Comparison of ENCODE assay signal across 8 cellular contexts in the genomic region with DNA sequence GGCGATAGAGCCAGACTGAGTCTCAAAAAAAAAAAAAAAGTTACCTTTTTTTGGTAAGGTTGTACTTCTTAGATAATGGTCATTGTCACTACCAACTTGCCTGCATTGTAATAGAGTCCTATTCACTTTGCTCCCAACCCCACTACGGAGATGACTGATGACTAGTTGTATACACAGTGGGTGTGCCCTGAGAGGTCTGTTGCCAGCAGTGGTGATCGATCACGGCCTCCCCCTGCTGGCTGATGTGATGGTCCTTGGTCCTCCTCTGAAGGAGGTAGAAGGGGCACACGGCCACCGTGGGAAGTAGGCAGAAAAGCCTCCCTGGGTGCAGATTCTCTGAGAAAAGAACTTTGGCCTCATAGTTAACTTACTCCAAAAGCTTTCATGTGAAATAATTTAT. TPM values are rescaled to one million over a fixed set of nuclear protein-coding genes. Genes with fewer than 3 reads are reported as not detected.
A peak's percentile ranks its signal among the peaks of the same experiment; 100 is the strongest.
DNase-seq lines count a peak whose midpoint lies in the region; ATAC-seq and TF ChIP-seq lines count a peak whose summit lies in the region.

No MANE protein-coding gene starts in this region.

- no peak for TF ChIP-seq CTCF in prostate gland (IDR thresholded peaks at IDR 0.05)

- no peak for TF ChIP-seq POLR2A in prostate gland (IDR thresholded peaks at IDR 0.05)

- no peaks in the 10 kb centered on the region for H3K36me3 Mint-ChIP-seq in memory B cell

- no peak overlapping the region for H3K27ac Mint-ChIP-seq in memory B cell

- no peaks in the 10 kb centered on the region for H3K9me3 Mint-ChIP-seq in memory B cell

- no peak overlapping the region for H3K27ac ChIP-seq in prostate gland

- DNase-seq in DMS 273 (lab: John Stamatoyannopoulos, UW; ENCODE audit: unreplicated experiment) (peak; percentile 39), DMS 273 treated with DMSO at 0.1 percent for 48 hours (lab: John Stamatoyannopoulos, UW) (no peak), adipocyte (ENCODE audit: low read depth) (peak; percentile 59), memory B cell (ENCODE audit: low spot score in 2 of 2) (peak; percentile 23 to 39), prostate gland (ENCODE audit: low spot score) (no peak)

- H3K27me3 ChIP-seq in adipocyte (replicated peaks; ENCODE audit: control insufficient read depth, insufficient read depth, low read length) (peaks cover 33% of the 10 kb centered on the region), prostate gland (replicated peaks; ENCODE audit: insufficient read depth) (no peaks in the 10 kb centered on the region)

- no peaks in the 10 kb centered on the region for H3K4me1 ChIP-seq in adipocyte (ENCODE audit: control insufficient read depth, insufficient read depth, low read length)
- no peaks in the 10 kb centered on the region for H3K4me1 ChIP-seq in prostate gland (replicated peaks)

- 32% methylated on average over 6 of the region's 6 CpGs for WGBS in prostate gland

- H3K9me3 ChIP-seq in adipocyte (ENCODE audit: control insufficient read depth, low read length) (no peaks in the 10 kb centered on the region), prostate gland (no peaks in the 10 kb centered on the region)

- H3K9ac ChIP-seq in adipocyte (ENCODE audit: low read length): no peak overlapping the region

- intact Hi-C loops in prostate gland (cut with DNase I): no loop called here

- H3K4me3 ChIP-seq in adipocyte (ENCODE audit: low read length) (no peak overlapping the region), prostate gland (no peak overlapping the region)

- no peak overlapping the region for H3K4me3 Mint-ChIP-seq in memory B cell

- H3K36me3 ChIP-seq in adipocyte (ENCODE audit: control insufficient read depth, insufficient read depth, low read length, severe bottlenecking): no peaks in the 10 kb centered on the region
- H3K36me3 ChIP-seq in prostate gland: no peaks in the 10 kb centered on the region

- H3K27me3 Mint-ChIP-seq in memory B cell: no peaks in the 10 kb centered on the region

- ATAC-seq in HG02623 (IDR thresholded peaks at IDR 0.05; ENCODE audit: unreplicated experiment) (peak; percentile 61), memory B cell (ENCODE audit: low read depth) (peak; percentile 89), GM18861 (IDR thresholded peaks at IDR 0.05; ENCODE audit: unreplicated experiment) (no peak)

- peaks cover 2% of the 10 kb centered on the region for H3K4me1 Mint-ChIP-seq in memory B cell

TF ChIP-seq in PFSK-1, 5 proteins besides CTCF, POLR2A, EP300 and RAD21:
- no peak for TF ChIP-seq POLR2AphosphoS5 (IDR thresholded peaks at IDR 0.05; ENCODE audit: low read depth, low read length)
- TF ChIP-seq FOXP2 (optimal IDR thresholded peaks at IDR 0.05; ENCODE audit: borderline replicate concordance, extremely low read depth, extremely low read length, insufficient read depth): peak; percentile 60
TF ChIP-seq in PFSK-1: peak in this region for 1.

RNA-seq across cellular contexts. Expression of a gene that starts 10.7 kb away (rescaled TPM):
- not detected for polyA plus RNA-seq in PFSK-1 (2012; ENCODE audit: insufficient read length, low read depth)
- 1 to 10 TPM; 1.5 to 1.6 TPM for total RNA-seq in prostate gland

RNA-seq across cellular contexts. Expression of a gene that starts 35.0 kb away (rescaled TPM):
- 65.1 TPM for polyA plus RNA-seq in PFSK-1 (2012; ENCODE audit: insufficient read length, low read depth)
- 10 to 100 TPM; 34.2 to 47.4 TPM for total RNA-seq in prostate gland

Comparison
In these comparisons a context has a peak if more than half of its experiments do, and no peak if none do; other contexts are left out.
1. DNase-seq: peak in DMS 273 (single experiment), adipocyte (single experiment) and memory B cell (2 of 2); none in DMS 273 treated with DMSO at 0.1 percent for 48 hours (single experiment) and prostate gland (single experiment).